In genomic region chr1:93845554-93846150, GRCh38 we compare ENCODE assay signal across 8 cellular contexts. TPM values are rescaled to one million over a fixed set of nuclear protein-coding genes. Genes with fewer than 3 reads are reported as not detected.
DNase-seq lines count a peak whose midpoint lies in the region; ATAC-seq and TF ChIP-seq lines count a peak whose summit lies in the region.

No MANE protein-coding gene starts in this region.

- H3K36me3 ChIP-seq in heart left ventricle, result no peaks in the 10 kb centered on the region

- peak overlapping the region; percentile 87 to 99 (median 98) for H3K27ac ChIP-seq in heart left ventricle
- peak overlapping the region; percentile 95 for H3K27ac ChIP-seq in layer of hippocampus (ENCODE audit: low read depth, low read length)

- H3K27ac Mint-ChIP-seq in stimulated activated naive B cell treated with anti-CD40 and anti-IgM and Interleukin-4, amounts not matched to agents 10 μg/mL and 1 μg/mL and 100 μg/mL, for 72 hours, result peak overlapping the region; percentile 100

- peaks cover 7 to 8% of the 10 kb centered on the region in 2 donors for H3K9me3 Mint-ChIP-seq in stimulated activated naive B cell treated with anti-CD40 and anti-IgM and Interleukin-4, amounts not matched to agents 10 μg/mL and 1 μg/mL and 100 μg/mL, for 72 hours

- DNase-seq in heart left ventricle (no peak), cardiac septum (ENCODE audit: low spot score) (no peak), NCI-H2227 treated with DMSO at 0.1 percent for 48 hours (lab: John Stamatoyannopoulos, UW) (peak; percentile 67), astrocyte of the spinal cord (ENCODE audit: low read depth, low spot score) (peak; percentile 90), GM20000 (ENCODE audit: low spot score) (no peak)
- DNase-seq in stimulated activated naive B cell treated with anti-CD40 and anti-IgM and Interleukin-4, amounts not matched to agents 10 μg/mL and 1 μg/mL and 100 μg/mL, for 72 hours, result no peak

- no peaks in the 10 kb centered on the region for H3K27me3 ChIP-seq in heart left ventricle
- no peaks in the 10 kb centered on the region for H3K27me3 ChIP-seq in layer of hippocampus (ENCODE audit: control insufficient read depth, insufficient read depth, low read length)

- TF ChIP-seq POLR2A in heart left ventricle (IDR thresholded peaks at IDR 0.05), result no peak

- WGBS in heart left ventricle, 4 donors, result 28 to 38% (median 34%) methylated on average over 16 of the region's 16 CpGs

- peaks cover 20 to 42% of the 10 kb centered on the region in 2 donors for H3K4me1 Mint-ChIP-seq in stimulated activated naive B cell treated with anti-CD40 and anti-IgM and Interleukin-4, amounts not matched to agents 10 μg/mL and 1 μg/mL and 100 μg/mL, for 72 hours

- H3K4me3 Mint-ChIP-seq in stimulated activated naive B cell treated with anti-CD40 and anti-IgM and Interleukin-4, amounts not matched to agents 10 μg/mL and 1 μg/mL and 100 μg/mL, for 72 hours, result peak overlapping the region; percentile 89 to 98

- H3K4me3 ChIP-seq in heart left ventricle (peak overlapping the region; percentile 79 to 93 (median 86)), astrocyte of the spinal cord (ENCODE audit: low read depth, low read length) (peak overlapping the region; percentile 75)

- peaks cover 5 to 6% of the 10 kb centered on the region in 2 donors for H3K27me3 Mint-ChIP-seq in stimulated activated naive B cell treated with anti-CD40 and anti-IgM and Interleukin-4, amounts not matched to agents 10 μg/mL and 1 μg/mL and 100 μg/mL, for 72 hours

- H3K36me3 Mint-ChIP-seq in stimulated activated naive B cell treated with anti-CD40 and anti-IgM and Interleukin-4, amounts not matched to agents 10 μg/mL and 1 μg/mL and 100 μg/mL, for 72 hours, result peaks cover 10 to 14% of the 10 kb centered on the region in 2 donors

- TF ChIP-seq CTCF in heart left ventricle (IDR thresholded peaks at IDR 0.05), result no peak
- no peak for TF ChIP-seq CTCF in astrocyte of the spinal cord (IDR thresholded peaks at IDR 0.05; ENCODE audit: low read depth, low read length)
- no peak for TF ChIP-seq CTCF in GM20000 (IDR thresholded peaks at IDR 0.05; ENCODE audit: extremely low read depth, missing control alignments)

- H3K9me3 ChIP-seq in heart left ventricle, result peaks cover 0 to 4% (median 0%) of the 10 kb centered on the region in 12 donors

- ATAC-seq in heart left ventricle (peak in 1 of 4 donors; percentile 11), HG02642 (IDR thresholded peaks at IDR 0.05; ENCODE audit: poor library complexity, unreplicated experiment) (peak; percentile 5)
- ATAC-seq in stimulated activated naive B cell treated with anti-CD40 and anti-IgM and Interleukin-4, amounts not matched to agents 10 μg/mL and 1 μg/mL and 100 μg/mL, for 72 hours (replicated peaks), result peak; percentile 32 to 35

- in situ Hi-C loops in astrocyte of the spinal cord (cut with HindIII; ENCODE audit: low sequenced_read_pairs), result no loop called here

- H3K4me1 ChIP-seq in heart left ventricle, result peaks cover 0 to 33% (median 22%) of the 10 kb centered on the region in 12 donors

- intact Hi-C loops in heart left ventricle (cut with DNase I), result loop anchor here (2.0 to 10.0 kb wide), 16 partner anchors 62 to 543 kb away; partner anchors contain the start of genes DR1 (in 2 of the 10), FNBP1L (in 1 of the 10) and GCLM (in 1 of the 10)
- intact Hi-C loops in cardiac septum (cut with DNase I), result loop anchor here (2.0 to 10.0 kb wide), 7 partner anchors 62 to 771 kb away; partner anchors contain the start of genes CCDC18, DR1, GCLM and MTF2

RNA-seq across cellular contexts. Expression of gene DNTTIP2, which starts 33.4 kb away (rescaled TPM):
- total RNA-seq in heart left ventricle (10 to 100 TPM; 17.7 to 47.6 (median 38.8) TPM), cardiac septum (41.8 TPM)
- 10 to 100 TPM; 47.7 to 55.8 TPM for polyA plus RNA-seq in heart left ventricle

Comparison
In these comparisons a context has a peak if more than half of its experiments do, and no peak if none do; other contexts are left out.
1. DNase-seq: peak in NCI-H2227 treated with DMSO at 0.1 percent for 48 hours (single experiment) and astrocyte of the spinal cord (single experiment); none in heart left ventricle (0 of 5), cardiac septum (single experiment), stimulated activated naive B cell treated with anti-CD40 and anti-IgM and Interleukin-4, amounts not matched to agents 10 μg/mL and 1 μg/mL and 100 μg/mL, for 72 hours (single experiment) and GM20000 (single experiment).